ENCODE assay signal across 9 cellular contexts in genomic region chr3:194691481-194692281, GRCh38. TPM values are rescaled to one million over a fixed set of nuclear protein-coding genes. Genes with fewer than 3 reads are reported as not detected.
DNase-seq lines count a peak whose midpoint lies in the region; ATAC-seq and TF ChIP-seq lines count a peak whose summit lies in the region.
"Had no signal": no experiment of that assay in that cellular context is flagged by ENCODE, and none has a peak within 500 bp of the region (broad histone marks: within the 10 kb centered on the region; RNA-seq: fewer than 3 reads in every experiment).

No MANE protein-coding gene starts in this region.

- ATAC-seq in GM19351 (IDR thresholded peaks at IDR 0.05; ENCODE audit: unreplicated experiment) = peak; percentile 63
- peak; percentile 59 for ATAC-seq in HG03175 (IDR thresholded peaks at IDR 0.05; ENCODE audit: unreplicated experiment)

- H3K9me2 ChIP-seq in SU-DHL-6 (replicated peaks; ENCODE audit: insufficient read depth, low read length) = no peaks in the 10 kb centered on the region
- H3K9me2 ChIP-seq in GM23248 (ENCODE audit: insufficient read depth) = no peaks in the 10 kb centered on the region

- peak overlapping the region; percentile 11; the same call in 1 of the 2 replicates for H3K9ac ChIP-seq in SU-DHL-6 (ENCODE audit: low read length)
- H3K9ac ChIP-seq in GM23248 = no peak overlapping the region

- peaks cover 19% of the 10 kb centered on the region for H3K4me1 ChIP-seq in GM23248 (ENCODE audit: insufficient read depth)

- H3F3A ChIP-seq in SU-DHL-6 (ENCODE audit: insufficient read depth) (peaks cover 26% of the 10 kb centered on the region), GM23248 (ENCODE audit: insufficient read depth) (peaks cover 18% of the 10 kb centered on the region)

- H4K20me1 ChIP-seq in SU-DHL-6 (ENCODE audit: low read depth, low read length) (no peaks in the 10 kb centered on the region), GM23248 (ENCODE audit: insufficient read depth) (no peaks in the 10 kb centered on the region)

- 50 to 54% methylated on average over 15 of the region's 15 CpGs for WGBS in GM23248 (ENCODE audit: low coverage in 1 of 2, low lambda C conversion rate in 2 of 2, missing lambda C conversion rate in 2 of 2), 2 experiments

- H3K27ac ChIP-seq in SU-DHL-6 (ENCODE audit: low read depth, low read length) (peak overlapping the region; percentile 87), caudate nucleus (ENCODE audit: low read depth, low read length) (no peak overlapping the region), dorsolateral prefrontal cortex (peak overlapping the region in 1 of 59 donors; percentile 3), GM23248 (no peak overlapping the region)

- DNase-seq in ACHN (peak; percentile 48), caudate nucleus (lab: John Stamatoyannopoulos, UW) (no peak), dorsolateral prefrontal cortex (no peak), COR-L47 (lab: John Stamatoyannopoulos, UW) (no peak), GM23248 (no peak)
- DNase-seq: AML-193 had no signal

- H3K36me3 ChIP-seq in SU-DHL-6 (ENCODE audit: low read length) (no peaks in the 10 kb centered on the region), GM23248 (ENCODE audit: low read depth) (no peaks in the 10 kb centered on the region)

- H3K4me2 ChIP-seq in SU-DHL-6 (ENCODE audit: low read depth, low read length, poor library complexity, severe bottlenecking) (peak overlapping the region; percentile 44), GM23248 (ENCODE audit: unreplicated experiment) (no peak overlapping the region)

- peak overlapping the region; percentile 2 for H3K4me3 ChIP-seq in SU-DHL-6 (ENCODE audit: insufficient read depth, low read length, poor library complexity, severe bottlenecking)
- no peak overlapping the region for H3K4me3 ChIP-seq in dorsolateral prefrontal cortex
- no peak overlapping the region for H3K4me3 ChIP-seq in GM23248

- in situ Hi-C loops in ACHN (cut with HindIII; ENCODE audit: low pct_ligation_motif_present, low pct_unique_long_range_greater_than_20kb, low sequenced_read_pairs) (loop anchor here (25.0 kb wide), 1 partner anchor 546 kb away; no protein-coding TSS in a partner anchor), GM23248 (cut with MboI) (no loop called here)

- H3K27me3 ChIP-seq in SU-DHL-6 (ENCODE audit: low read length) = no peaks in the 10 kb centered on the region
- H3K27me3 ChIP-seq in dorsolateral prefrontal cortex = peaks cover 0 to 13% (median 0%) of the 10 kb centered on the region in 45 donors
- no peaks in the 10 kb centered on the region for H3K27me3 ChIP-seq in GM23248 (replicated peaks; ENCODE audit: insufficient read depth)

- intact Hi-C loops in dorsolateral prefrontal cortex (cut with DNase I) = no loop called here

- H3K79me2 ChIP-seq in SU-DHL-6 (ENCODE audit: insufficient read depth, low read length) (no peaks in the 10 kb centered on the region), GM23248 (ENCODE audit: insufficient read depth) (no peaks in the 10 kb centered on the region)

- no peaks in the 10 kb centered on the region for H3K9me3 ChIP-seq in SU-DHL-6 (ENCODE audit: insufficient read depth, low read length)
- H3K9me3 ChIP-seq in GM23248 (ENCODE audit: low read depth) = no peaks in the 10 kb centered on the region

- H2AFZ ChIP-seq in SU-DHL-6 (ENCODE audit: low read depth, low read length, severe bottlenecking) (no peak overlapping the region), GM23248 (no peak overlapping the region)

- TF ChIP-seq CTCF in SU-DHL-6 (IDR thresholded peaks at IDR 0.05; ENCODE audit: insufficient read depth, low read length, poor library complexity, severe bottlenecking) (no peak), dorsolateral prefrontal cortex (IDR thresholded peaks at IDR 0.05 in 54 of 56, conservative IDR thresholded peaks at IDR 0.05 in 2 of 56; ENCODE audit: low read depth in 1 of 56, partially characterized antibody in 56 of 56) (no peak)

RNA-seq across cellular contexts. Expression of gene FAM43A, which starts 6.0 kb away (rescaled TPM):
- total RNA-seq in dorsolateral prefrontal cortex = 10 to 100 TPM in 29 of 120 experiments, 1 to 10 TPM in 91; 3.4 to 14.5 (median 8.3) TPM
- 19.0 and 23.0 TPM in 2 replicates for total RNA-seq in GM23248 (2014; rRNA removed; shearing (Covaris generic))
- polyA plus RNA-seq in GM23248 (2016; fragmentation: Nextera tagmentation; extraction: Ambion mirVana) = 8.0 and 8.8 TPM in 2 replicates

RNA-seq across cellular contexts. Expression of gene LSG1, which starts 19.7 kb away (rescaled TPM):
- total RNA-seq in dorsolateral prefrontal cortex = 10 to 100 TPM; 19.3 to 41.3 (median 27.1) TPM
- total RNA-seq in GM23248 (2014; rRNA removed; shearing (Covaris generic)) = 27.2 and 36.5 TPM in 2 replicates
- 26.9 and 31.1 TPM in 2 replicates for polyA plus RNA-seq in GM23248 (2016; fragmentation: Nextera tagmentation; extraction: Ambion mirVana)

RNA-seq across cellular contexts. Expression of gene TMEM44, which starts 58.5 kb away (rescaled TPM):
- 10 to 100 TPM in 119 of 120 experiments, 1 to 10 TPM in 1; 6.1 to 36.9 (median 20.8) TPM for total RNA-seq in dorsolateral prefrontal cortex
- total RNA-seq in GM23248 (2014; rRNA removed; shearing (Covaris generic)) = 14.6 and 26.3 TPM in 2 replicates
- 13.1 and 14.3 TPM in 2 replicates for polyA plus RNA-seq in GM23248 (2016; fragmentation: Nextera tagmentation; extraction: Ambion mirVana)
